8 cellular contexts compared by ENCODE assay signal in genomic region chr6:21593927-21594421, GRCh38. TPM values are rescaled to one million over a fixed set of nuclear protein-coding genes. Genes with fewer than 3 reads are reported as not detected.
A peak's percentile ranks its signal among the peaks of the same experiment; 100 is the strongest.
DNase-seq lines count a peak whose midpoint lies in the region; ATAC-seq, FAIRE-seq and TF ChIP-seq lines count a peak whose summit lies in the region.

No MANE protein-coding gene starts in this region.

- H3K4me1 ChIP-seq in OCI-LY7 (ENCODE audit: insufficient read depth, low read length, poor library complexity, severe bottlenecking) (peaks cover 34% of the 10 kb centered on the region), duodenal mucosa (ENCODE audit: control insufficient read depth in 1 of 2, insufficient read depth in 2 of 2, low read length in 2 of 2) (peaks cover 9 to 28% of the 10 kb centered on the region in 2 donors), mesenchymal stem cell (ENCODE audit: control insufficient read depth, insufficient read depth, low read depth, low read length) (peaks cover 1% of the 10 kb centered on the region)

- H3K14ac ChIP-seq in mesenchymal stem cell (ENCODE audit: low read length in 2 of 2), result no peak overlapping the region

- DNase-seq in 8988T, result peak; percentile 53
- DNase-seq in GM12864 (ENCODE audit: low read depth), result no peak
- peak; percentile 55 for DNase-seq in OCI-LY7 (ENCODE audit: low spot score)
- no peak for DNase-seq in mesenchymal stem cell
- peak; percentile 25 for DNase-seq in urothelium cell line (ENCODE audit: low spot score)
- DNase-seq in NCI-H1048 (lab: John Stamatoyannopoulos, UW), result no peak

- H4K8ac ChIP-seq in mesenchymal stem cell (ENCODE audit: low read length), result peak overlapping the region; percentile 87

- H2AFZ ChIP-seq in OCI-LY7 (ENCODE audit: low read length) (peak overlapping the region; percentile 20; the same call in 1 of the 2 replicates), mesenchymal stem cell (ENCODE audit: low read depth, low read length) (no peak overlapping the region)

- H2BK5ac ChIP-seq in mesenchymal stem cell (ENCODE audit: low read depth, low read length, poor library complexity, severe bottlenecking), result peak overlapping the region; percentile 98

- POLR2A ChIA-PET in OCI-LY7 (lab: Charles Lee), result interaction anchor here (0.6 to 3.3 kb wide), 27 partner anchors 8 to 1995 kb away, joined by 3 to 41 read pairs (median 3); partner anchors contain the start of gene CDKAL1

- TF ChIP-seq CTCF in GM12864 (IDR thresholded peaks at IDR 0.05; ENCODE audit: low read depth, low read length, missing control alignments), result no peak
- TF ChIP-seq CTCF in OCI-LY7 (conservative IDR thresholded peaks at IDR 0.05; ENCODE audit: low read length), result no peak

- peaks cover 14% of the 10 kb centered on the region; the same call in 1 of the 2 replicates for H4K20me1 ChIP-seq in OCI-LY7 (ENCODE audit: insufficient read depth, low read length)

- peak overlapping the region; percentile 87 to 92 for H3K9ac ChIP-seq in duodenal mucosa (ENCODE audit: low read depth in 1 of 2, low read length in 2 of 2)
- H3K9ac ChIP-seq in mesenchymal stem cell (ENCODE audit: low read length), result peak overlapping the region; percentile 97

- H3K4me2 ChIP-seq in OCI-LY7 (ENCODE audit: low read length), result peak overlapping the region; percentile 71
- peak overlapping the region; percentile 3 for H3K4me2 ChIP-seq in mesenchymal stem cell (ENCODE audit: low read length, poor library complexity, severe bottlenecking)

- WGBS in mesenchymal stem cell, result 0% methylated on average over 16 of the region's 21 CpGs

- peak overlapping the region; percentile 87 for H4K91ac ChIP-seq in mesenchymal stem cell (ENCODE audit: low read length)

- no peaks in the 10 kb centered on the region for H3K27me3 ChIP-seq in duodenal mucosa (ENCODE audit: control insufficient read depth in 1 of 2, insufficient read depth in 2 of 2, low read length in 2 of 2)
- H3K27me3 ChIP-seq in mesenchymal stem cell (ENCODE audit: control insufficient read depth in 1 of 2, insufficient read depth in 1 of 2, low read length in 2 of 2), result no peaks in the 10 kb centered on the region

- H3K9me3 ChIP-seq in OCI-LY7 (ENCODE audit: low read length) (no peaks in the 10 kb centered on the region), duodenal mucosa (ENCODE audit: control insufficient read depth in 1 of 2, low read length in 2 of 2) (no peaks in the 10 kb centered on the region), mesenchymal stem cell (ENCODE audit: control insufficient read depth, low read length) (no peaks in the 10 kb centered on the region)

- peak overlapping the region in 1 of 2 experiments; percentile 98 for H3K23ac ChIP-seq in mesenchymal stem cell (ENCODE audit: low read length in 2 of 2)

- intact Hi-C loops in OCI-LY7 (cut with micrococcal nuclease; ENCODE audit: unreplicated experiment), result loop anchor here (1.0 to 5.0 kb wide), 2 partner anchors 10 to 1192 kb away; partner anchors contain the start of gene E2F3

- H3K9me2 ChIP-seq in OCI-LY7 (ENCODE audit: insufficient read depth, low read length), result no peaks in the 10 kb centered on the region

- H3K4me3 ChIP-seq in GM12864 (ENCODE audit: low read depth, low read length), result peak overlapping the region; percentile 57
- H3K4me3 ChIP-seq in OCI-LY7 (ENCODE audit: low read depth, low read length, poor library complexity, severe bottlenecking), result peak overlapping the region; percentile 94
- H3K4me3 ChIP-seq in duodenal mucosa (ENCODE audit: low read depth in 1 of 2, low read length in 2 of 2), result peak overlapping the region; percentile 95 to 98
- H3K4me3 ChIP-seq in mesenchymal stem cell (ENCODE audit: insufficient read depth in 1 of 2, low read depth in 1 of 2, low read length in 2 of 2), result peak overlapping the region; percentile 96 to 97

- H2BK15ac ChIP-seq in mesenchymal stem cell (ENCODE audit: low read depth, poor library complexity, severe bottlenecking), result peak overlapping the region; percentile 67

- H3K36me3 ChIP-seq in OCI-LY7 (ENCODE audit: insufficient read depth, low read length) (peaks cover 38% of the 10 kb centered on the region), duodenal mucosa (ENCODE audit: control insufficient read depth in 1 of 2, insufficient read depth in 2 of 2, low read length in 2 of 2) (no peaks in the 10 kb centered on the region), mesenchymal stem cell (ENCODE audit: control insufficient read depth in 1 of 2, insufficient read depth in 2 of 2, low read depth in 1 of 2, low read length in 2 of 2) (peaks cover 0 to 16% of the 10 kb centered on the region in 2 experiments)

- peak overlapping the region; percentile 95 to 99 for H3K18ac ChIP-seq in mesenchymal stem cell (ENCODE audit: low read depth in 1 of 2, low read length in 2 of 2)

- BruUV-seq in OCI-LY7 (replicated peaks; lab: Mats Ljungman, UMichigan), result TSS peak; percentile 85

- H2BK12ac ChIP-seq in mesenchymal stem cell (ENCODE audit: low read length in 2 of 2), result peak overlapping the region in 1 of 2 experiments; percentile 45

- no peak for FAIRE-seq in urothelium cell line (lab: Jason Lieb, UNC)

- no peak overlapping the region for H2AK5ac ChIP-seq in mesenchymal stem cell (ENCODE audit: low read length, severe bottlenecking)

- H3K27ac ChIP-seq in OCI-LY7 (ENCODE audit: low read depth, low read length, poor library complexity, severe bottlenecking) (peak overlapping the region; percentile 67), duodenal mucosa (ENCODE audit: low read depth, low read length) (peak overlapping the region; percentile 87), mesenchymal stem cell (ENCODE audit: low read length, poor library complexity, severe bottlenecking) (peak overlapping the region; percentile 97)

- peak; percentile 23 for ATAC-seq in HG02885 (IDR thresholded peaks at IDR 0.05; ENCODE audit: poor library complexity, unreplicated experiment)

- H3K79me1 ChIP-seq in mesenchymal stem cell (replicated peaks; ENCODE audit: low read length, poor library complexity, severe bottlenecking), result peaks cover 4% of the 10 kb centered on the region

- peaks cover 52% of the 10 kb centered on the region for H3K79me2 ChIP-seq in OCI-LY7 (ENCODE audit: insufficient read depth, low read depth, low read length)

- CTCF ChIA-PET in OCI-LY7 (lab: Charles Lee; ENCODE audit: unreplicated experiment), result interaction anchor here (0.6 to 1.3 kb wide), 3 partner anchors 20 to 1191 kb away, joined by 3 read pairs; no protein-coding TSS in a partner anchor

- H3K4ac ChIP-seq in mesenchymal stem cell (ENCODE audit: low read depth in 1 of 2, low read length in 2 of 2), result peak overlapping the region; percentile 29 to 87

- H2BK120ac ChIP-seq in mesenchymal stem cell (ENCODE audit: low read depth, low read length), result peak overlapping the region; percentile 92

RNA-seq across cellular contexts. Expression of gene SOX4, which starts 0.4 kb away (rescaled TPM):
- 55.2 and 55.3 TPM in 2 replicates for total RNA-seq in OCI-LY7 (2014; rRNA removed; shearing (Covaris generic))
- 58.1 and 78.1 TPM in 2 replicates for total RNA-seq in OCI-LY7 (2022)
- 50.2 TPM for polyA plus RNA-seq in mesenchymal stem cell (2013, experiment 1 of 2)
- polyA plus RNA-seq in mesenchymal stem cell (2013, experiment 2 of 2), result 50.6 TPM

Comparison
In these comparisons a context has a peak if more than half of its experiments do, and no peak if none do; other contexts are left out.
1. DNase-seq: peak in 8988T (single experiment), OCI-LY7 (single experiment) and urothelium cell line (single experiment); none in GM12864 (single experiment), mesenchymal stem cell (single experiment) and NCI-H1048 (single experiment).
2. Peak in every context shown above with its lines, with median percentiles within 50 percentile points of each other: H3K4me3 ChIP-seq and H3K27ac ChIP-seq.